ENCODE assay signal across 15 cellular contexts in genomic region chr1:232038704-232039103, GRCh38.
DNase-seq lines count a peak whose midpoint lies in the region; ATAC-seq and TF ChIP-seq lines count a peak whose summit lies in the region.
"Had no signal": no experiment of that assay in that cellular context is flagged by ENCODE, and none has a peak within 500 bp of the region (broad histone marks: within the 10 kb centered on the region; RNA-seq: fewer than 3 reads in every experiment).

No MANE protein-coding gene starts in this region.

- no peak overlapping the region for H3K27ac ChIP-seq in esophagus muscularis mucosa (replicated peaks in 1 of 4)

- in situ Hi-C loops in GM13976 (cut with MboI; ENCODE audit: low sequenced_read_pairs, unreplicated experiment) = no loop called here

- no peaks in the 10 kb centered on the region for H3K4me1 Mint-ChIP-seq in stimulated activated effector memory CD8-positive, alpha-beta T cell treated with anti-CD3 and anti-CD28 coated beads, Interleukin-12 subunit alpha, Interleukin-12 subunit beta, amount 100 ng/mL, for 72 hours
- H3K4me1 Mint-ChIP-seq: naive B cell had no signal

- ATAC-seq in stimulated activated effector memory CD8-positive, alpha-beta T cell treated with anti-CD3 and anti-CD28 coated beads, Interleukin-12 subunit alpha, Interleukin-12 subunit beta, amount 100 ng/mL, for 72 hours = no peak
- ATAC-seq: left colon had no signal

- H3K4me3 ChIP-seq in esophagus muscularis mucosa = no peak overlapping the region

- 85% methylated on average over 3 of the region's 3 CpGs for WGBS in esophagus muscularis mucosa

- H3K4me3 Mint-ChIP-seq in stimulated activated effector memory CD8-positive, alpha-beta T cell treated with anti-CD3 and anti-CD28 coated beads, Interleukin-12 subunit alpha, Interleukin-12 subunit beta, amount 100 ng/mL, for 72 hours = no peak overlapping the region
- H3K4me3 Mint-ChIP-seq: naive B cell, type B pancreatic cell had no signal

- H3K4me1 ChIP-seq in esophagus muscularis mucosa = peaks cover 0 to 3% (median 0%) of the 10 kb centered on the region in 4 donors

- no peaks in the 10 kb centered on the region for H3K9me3 Mint-ChIP-seq in stimulated activated effector memory CD8-positive, alpha-beta T cell treated with anti-CD3 and anti-CD28 coated beads, Interleukin-12 subunit alpha, Interleukin-12 subunit beta, amount 100 ng/mL, for 72 hours
- H3K9me3 Mint-ChIP-seq: type B pancreatic cell had no signal

- no peaks in the 10 kb centered on the region for H3K9me3 ChIP-seq in esophagus muscularis mucosa

- DNase-seq in AG08395 (ENCODE audit: low spot score) (peak; percentile 7), DMS79 treated with DMSO at 0.1 percent for 48 hours (lab: John Stamatoyannopoulos, UW) (peak; percentile 93), NCI-H524 treated with DMSO at 0.1 percent for 48 hours (lab: John Stamatoyannopoulos, UW) (peak; percentile 73), esophagus muscularis mucosa (ENCODE audit: extremely low spot score) (peak; percentile 53), NCI-H1436 (lab: John Stamatoyannopoulos, UW) (no peak), HT-29 (ENCODE audit: low spot score) (no peak), GM13976 (ENCODE audit: low spot score) (no peak)
- no peak for DNase-seq in stimulated activated effector memory CD8-positive, alpha-beta T cell treated with anti-CD3 and anti-CD28 coated beads, Interleukin-12 subunit alpha, Interleukin-12 subunit beta, amount 100 ng/mL, for 72 hours (ENCODE audit: low spot score in 2 of 2)
- DNase-seq: activated T-cell treated with anti-CD3 and anti-CD28 coated beads for 4 hours; erythroblast; hippocampal formation; left colon; naive B cell; stimulated activated CD4-positive, alpha-beta T cell treated with anti-CD3 and anti-CD28 coated beads, Interleukin-2, amount 100 ng/mL, for 24 hours had no signal

- TF ChIP-seq POLR2A in esophagus muscularis mucosa (IDR thresholded peaks at IDR 0.05; ENCODE audit: low read depth) = no peak

- H3K36me3 Mint-ChIP-seq in stimulated activated effector memory CD8-positive, alpha-beta T cell treated with anti-CD3 and anti-CD28 coated beads, Interleukin-12 subunit alpha, Interleukin-12 subunit beta, amount 100 ng/mL, for 72 hours = no peaks in the 10 kb centered on the region

- intact Hi-C loops in esophagus muscularis mucosa (cut with DNase I) = no loop called here

- no peaks in the 10 kb centered on the region for H3K36me3 ChIP-seq in esophagus muscularis mucosa

- TF ChIP-seq CTCF in esophagus muscularis mucosa (IDR thresholded peaks at IDR 0.05) (no peak), GM13976 (IDR thresholded peaks at IDR 0.05; ENCODE audit: borderline replicate concordance, control extremely low read depth, extremely low read depth, insufficient read depth, missing control alignments) (no peak)

- no peaks in the 10 kb centered on the region for H3K27me3 ChIP-seq in esophagus muscularis mucosa

- no peak overlapping the region for H3K27ac Mint-ChIP-seq in stimulated activated effector memory CD8-positive, alpha-beta T cell treated with anti-CD3 and anti-CD28 coated beads, Interleukin-12 subunit alpha, Interleukin-12 subunit beta, amount 100 ng/mL, for 72 hours
- H3K27ac Mint-ChIP-seq: naive B cell, type B pancreatic cell had no signal

- TF ChIP-seq EP300 in esophagus muscularis mucosa (IDR thresholded peaks at IDR 0.05) = no peak

Comparison
In these comparisons a context has a peak if more than half of its experiments do, and no peak if none do; other contexts are left out.
1. DNase-seq: peak in AG08395 (single experiment), DMS79 treated with DMSO at 0.1 percent for 48 hours (single experiment), NCI-H524 treated with DMSO at 0.1 percent for 48 hours (single experiment) and esophagus muscularis mucosa (single experiment); none in NCI-H1436 (single experiment), HT-29 (single experiment), stimulated activated effector memory CD8-positive, alpha-beta T cell treated with anti-CD3 and anti-CD28 coated beads, Interleukin-12 subunit alpha, Interleukin-12 subunit beta, amount 100 ng/mL, for 72 hours (0 of 2) and GM13976 (single experiment).